In genomic region chr1:28853033-28853742, GRCh38 we compare ENCODE assay signal across 22 cellular contexts. TPM values are rescaled to one million over a fixed set of nuclear protein-coding genes. Genes with fewer than 3 reads are reported as not detected.
A peak's percentile ranks its signal among the peaks of the same experiment; 100 is the strongest.
DNase-seq lines count a peak whose midpoint lies in the region; ATAC-seq and TF ChIP-seq lines count a peak whose summit lies in the region.
"Had no signal": no experiment of that assay in that cellular context is flagged by ENCODE, and none has a peak within 500 bp of the region (broad histone marks: within the 10 kb centered on the region; RNA-seq: fewer than 3 reads in every experiment).

No MANE protein-coding gene starts in this region.

- CTCF ChIA-PET in WTC11 (lab: Charles Lee): interaction anchor here (1.2 to 2.9 kb wide), 2 partner anchors 24 to 29 kb away, joined by 3 to 15 read pairs; no protein-coding TSS in a partner anchor

- peak; percentile 29 for DNase-seq in SKM-1 treated with dmso at 0.1 percent for 144 hours (lab: John Stamatoyannopoulos, UW; ENCODE audit: unreplicated experiment)
- no peak for DNase-seq in SKM-1 (lab: John Stamatoyannopoulos, UW; ENCODE audit: unreplicated experiment)
- DNase-seq in WTC11 (ENCODE audit: low spot score): no peak
- DNase-seq in prostate gland (ENCODE audit: low spot score): no peak
- DNase-seq in DMS53 treated with DMSO at 0.1 percent for 48 hours (lab: John Stamatoyannopoulos, UW; ENCODE audit: unreplicated experiment): no peak
- DNase-seq: CD4-positive, CD25-positive, alpha-beta regulatory T cell; COR-L47; DMS79 treated with DMSO at 0.1 percent for 48 hours; H9; HFFc6; Kasumi-1; MG63; NCI-H1105 treated with DMSO at 0.1 percent for 48 hours; NCI-H2029 treated with DMSO at 0.1 percent for 48 hours; NCI-H226; NCI-H510A treated with DMSO at 0.1 percent for 48 hours; NCI-H748 treated with DMSO at 0.1 percent for 48 hours; T-helper 2 cell had no signal

- 85% methylated on average over 3 of the region's 3 CpGs for WGBS in prostate gland

- TF ChIP-seq POLR2A in prostate gland (IDR thresholded peaks at IDR 0.05): no peak

- H3K4me3 Mint-ChIP-seq in WTC11: no peak overlapping the region
- H3K4me3 Mint-ChIP-seq: CD4-positive, CD25-positive, alpha-beta regulatory T cell; H9; HFFc6 had no signal

- H2AFZ ChIP-seq in Loucy (ENCODE audit: low read length): peak overlapping the region; percentile 52; the same call in 1 of the 2 replicates

- no peak overlapping the region for H3K27ac Mint-ChIP-seq in WTC11
- H3K27ac Mint-ChIP-seq: HFFc6 had no signal

- H3K4me1 ChIP-seq in Loucy (ENCODE audit: insufficient read depth, low read length, poor library complexity, severe bottlenecking): no peaks in the 10 kb centered on the region
- no peaks in the 10 kb centered on the region for H3K4me1 ChIP-seq in prostate gland (replicated peaks)

- H3K4me2 ChIP-seq in Loucy (ENCODE audit: low read depth, low read length, poor library complexity, severe bottlenecking): no peak overlapping the region

- H4K20me1 ChIP-seq in Loucy (ENCODE audit: insufficient read depth, low read length, poor library complexity, severe bottlenecking): no peaks in the 10 kb centered on the region

- H3K36me3 Mint-ChIP-seq in WTC11: no peaks in the 10 kb centered on the region
- H3K36me3 Mint-ChIP-seq: CD4-positive, CD25-positive, alpha-beta regulatory T cell had no signal

- no peaks in the 10 kb centered on the region for H3K9me2 ChIP-seq in Loucy (replicated peaks; ENCODE audit: low read depth, low read length)

- POLR2A ChIA-PET in WTC11 (lab: Charles Lee): no interaction called here

- no peak for ATAC-seq in WTC11
- ATAC-seq in GM21576 (IDR thresholded peaks at IDR 0.05; ENCODE audit: unreplicated experiment): no peak
- ATAC-seq: Right ventricle myocardium inferior had no signal

- H3K79me2 ChIP-seq in Loucy (ENCODE audit: insufficient read depth, low read length): no peaks in the 10 kb centered on the region

- H3K27me3 Mint-ChIP-seq in WTC11 (ENCODE audit: low read depth): no peaks in the 10 kb centered on the region

- H3K9me3 ChIP-seq in Loucy (ENCODE audit: insufficient read depth, low read depth, low read length): no peaks in the 10 kb centered on the region
- no peaks in the 10 kb centered on the region for H3K9me3 ChIP-seq in prostate gland
- H3K9me3 ChIP-seq: MG63 had no signal

- H3K27me3 ChIP-seq in Loucy (ENCODE audit: insufficient read depth, low read length, poor library complexity, severe bottlenecking) (no peaks in the 10 kb centered on the region), prostate gland (replicated peaks; ENCODE audit: insufficient read depth) (no peaks in the 10 kb centered on the region)
- H3K27me3 ChIP-seq: MG63 had no signal

- H3K9me3 Mint-ChIP-seq in WTC11: peaks cover 4% of the 10 kb centered on the region
- H3K9me3 Mint-ChIP-seq: CD4-positive, CD25-positive, alpha-beta regulatory T cell; H9; HFFc6 had no signal

- intact Hi-C loops in prostate gland (cut with DNase I): no loop called here

- H3K36me3 ChIP-seq in Loucy (ENCODE audit: insufficient read depth, low read length) (no peaks in the 10 kb centered on the region), prostate gland (no peaks in the 10 kb centered on the region)
- H3K36me3 ChIP-seq: MG63 had no signal

- no peaks in the 10 kb centered on the region for H3F3A ChIP-seq in Loucy (ENCODE audit: low read depth)

- H3K4me3 ChIP-seq in Loucy (ENCODE audit: low read length, poor library complexity, severe bottlenecking) (no peak overlapping the region), prostate gland (no peak overlapping the region)
- H3K4me3 ChIP-seq: MG63 had no signal

- no peak overlapping the region for H3K27ac ChIP-seq in prostate gland

- H3K4me1 Mint-ChIP-seq in WTC11: 0 out of 2 replicates have a peak, but pooled peaks cover 9% of the 10 kb centered on the region

- TF ChIP-seq CTCF in Loucy (conservative IDR thresholded peaks at IDR 0.05; ENCODE audit: low read length): no peak
- TF ChIP-seq CTCF in WTC11 (IDR thresholded peaks at IDR 0.05): no peak
- no peak for TF ChIP-seq CTCF in prostate gland (IDR thresholded peaks at IDR 0.05)

- H3K9ac ChIP-seq in Loucy (ENCODE audit: low read depth, low read length, poor library complexity, severe bottlenecking): no peak overlapping the region

TF ChIP-seq in WTC11, 78 proteins besides CTCF, POLR2A, EP300 and RAD21:
- TF ChIP-seq ZNF263 (CRISPR knock-in tag; IDR thresholded peaks at IDR 0.05; ENCODE audit: low read depth) (no peak), NR3C1 (CRISPR knock-in tag; conservative IDR thresholded peaks at IDR 0.05; ENCODE audit: low read depth) (no peak), ZBTB43 (CRISPR knock-in tag; IDR thresholded peaks at IDR 0.05) (no peak), CDX4 (CRISPR knock-in tag; IDR thresholded peaks at IDR 0.05; ENCODE audit: borderline replicate concordance) (no peak), NFYB (CRISPR knock-in tag; conservative IDR thresholded peaks at IDR 0.05; ENCODE audit: low read depth) (0 out of 2 replicates have a peak, but pooled peaks have one; percentile 42), TP53 (CRISPR knock-in tag; IDR thresholded peaks at IDR 0.05) (no peak), USF2 (CRISPR knock-in tag; IDR thresholded peaks at IDR 0.05) (peak; percentile 38)
- TF ChIP-seq, protein P1, sequence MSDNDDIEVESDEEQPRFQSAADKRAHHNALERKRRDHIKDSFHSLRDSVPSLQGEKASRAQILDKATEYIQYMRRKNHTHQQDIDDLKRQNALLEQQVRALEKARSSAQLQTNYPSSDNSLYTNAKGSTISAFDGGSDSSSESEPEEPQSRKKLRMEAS (CRISPR knock-in tag; IDR thresholded peaks at IDR 0.05): no peak
- TF ChIP-seq, protein P2, sequence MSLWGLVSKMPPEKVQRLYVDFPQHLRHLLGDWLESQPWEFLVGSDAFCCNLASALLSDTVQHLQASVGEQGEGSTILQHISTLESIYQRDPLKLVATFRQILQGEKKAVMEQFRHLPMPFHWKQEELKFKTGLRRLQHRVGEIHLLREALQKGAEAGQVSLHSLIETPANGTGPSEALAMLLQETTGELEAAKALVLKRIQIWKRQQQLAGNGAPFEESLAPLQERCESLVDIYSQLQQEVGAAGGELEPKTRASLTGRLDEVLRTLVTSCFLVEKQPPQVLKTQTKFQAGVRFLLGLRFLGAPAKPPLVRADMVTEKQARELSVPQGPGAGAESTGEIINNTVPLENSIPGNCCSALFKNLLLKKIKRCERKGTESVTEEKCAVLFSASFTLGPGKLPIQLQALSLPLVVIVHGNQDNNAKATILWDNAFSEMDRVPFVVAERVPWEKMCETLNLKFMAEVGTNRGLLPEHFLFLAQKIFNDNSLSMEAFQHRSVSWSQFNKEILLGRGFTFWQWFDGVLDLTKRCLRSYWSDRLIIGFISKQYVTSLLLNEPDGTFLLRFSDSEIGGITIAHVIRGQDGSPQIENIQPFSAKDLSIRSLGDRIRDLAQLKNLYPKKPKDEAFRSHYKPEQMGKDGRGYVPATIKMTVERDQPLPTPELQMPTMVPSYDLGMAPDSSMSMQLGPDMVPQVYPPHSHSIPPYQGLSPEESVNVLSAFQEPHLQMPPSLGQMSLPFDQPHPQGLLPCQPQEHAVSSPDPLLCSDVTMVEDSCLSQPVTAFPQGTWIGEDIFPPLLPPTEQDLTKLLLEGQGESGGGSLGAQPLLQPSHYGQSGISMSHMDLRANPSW (CRISPR knock-in tag; conservative IDR thresholded peaks at IDR 0.05; ENCODE audit: low read depth): no peak
TF ChIP-seq in WTC11: peak in this region for 2.

RNA-seq across cellular contexts. Expression of gene OPRD1, which starts 41.2 kb away (rescaled TPM):
- total RNA-seq in WTC11 (2021): 2.2 to 3.1 TPM (median 2.5 TPM) in 3 replicates
- under 1 TPM; 0.09 to 0.34 TPM for total RNA-seq in prostate gland
- total RNA-seq: CD4-positive, CD25-positive, alpha-beta regulatory T cell; HFFc6; OCI-LY7; Right ventricle myocardium inferior had no signal
